ENCODE assay signal across 8 cellular contexts in genomic region chr2:196592912-196593881, GRCh38. TPM values are rescaled to one million over a fixed set of nuclear protein-coding genes. Genes with fewer than 3 reads are reported as not detected.
A peak's percentile ranks its signal among the peaks of the same experiment; 100 is the strongest.
DNase-seq lines count a peak whose midpoint lies in the region; ATAC-seq, FAIRE-seq and TF ChIP-seq lines count a peak whose summit lies in the region.

HECW2 (minus strand) TSS chr2:196593554.

- CTCF ChIA-PET in HepG2 (lab: Yijun Ruan, JAX; ENCODE audit: low intra/inter-chr PET ratio, low total read pairs) = no interaction called here

- ATAC-seq in GM19397 (IDR thresholded peaks at IDR 0.05; ENCODE audit: unreplicated experiment) (peak; percentile 65), HG03565 (IDR thresholded peaks at IDR 0.05; ENCODE audit: unreplicated experiment) (peak; percentile 69), HepG2 (peak; percentile 88)
- ATAC-seq in stimulated activated naive CD8-positive, alpha-beta T cell treated with anti-CD3 and anti-CD28 coated beads, Interleukin-15, Interleukin-2, amounts not matched to agents 100 U/mL and 50 U/mL, for 24 hours = peak; percentile 70

- TF ChIP-seq POLR2A in HepG2 (IDR thresholded peaks at IDR 0.05; ENCODE audit: insufficient read depth in 1 of 2, low read depth in 2 of 2, low read length in 2 of 2) = no peak

- H3K4me2 ChIP-seq in HepG2 (ENCODE audit: low read depth, low read length) = peak within 1 kb of the TSS; percentile 88

- TF ChIP-seq RAD21 in HepG2 (CRISPR knock-in tag; IDR thresholded peaks at IDR 0.05) = no peak; the same call in 1 of the 2 replicates

- H3K27me3 ChIP-seq in HepG2 (ENCODE audit: control insufficient read depth in 1 of 2, insufficient read depth in 2 of 2, low read length in 2 of 2) = peaks cover 6 to 54% of the 10 kb centered on the region in 2 experiments; a peak in 4 of 5 replicates

- H3K9me3 ChIP-seq in SK-N-MC (ENCODE audit: low read depth, low read length) (no peaks in the 10 kb centered on the region), HepG2 (ENCODE audit: low read length) (no peaks in the 10 kb centered on the region)

- no peaks in the 10 kb centered on the region for H4K20me1 ChIP-seq in HepG2 (ENCODE audit: insufficient read depth, low read length)

- H3K79me2 ChIP-seq in HepG2 (ENCODE audit: insufficient read depth, low read length) = no peaks in the 10 kb centered on the region

- intact Hi-C loops in HepG2 (cut with micrococcal nuclease; ENCODE audit: unreplicated experiment) = loop anchor here (2.0 kb wide), 1 partner anchor 46 kb away; the partner anchor contains the start of gene CCDC150

- POLR2A ChIA-PET in HepG2 (lab: Yijun Ruan, JAX) = no interaction called here

- FAIRE-seq in D721Med (lab: Jason Lieb, UNC) (no peak), HepG2 (lab: Jason Lieb, UNC) (no peak)

- TF ChIP-seq CTCF in D721Med (IDR thresholded peaks at IDR 0.05; ENCODE audit: insufficient read depth, missing control alignments) (peak; percentile 7), HepG2 (CRISPR knock-in tag; IDR thresholded peaks at IDR 0.05) (no peak)

- in situ Hi-C loops in HepG2 (cut with HindIII; ENCODE audit: extremely low pct_ligation_motif_present, low pct_unique_long_range_greater_than_20kb) = no loop called here

- TF ChIP-seq EP300 in HepG2 (IDR thresholded peaks at IDR 0.05; ENCODE audit: low read depth in 2 of 2, low read length in 2 of 2) = no peak
- no peak for TF ChIP-seq EP300 in HepG2 (CRISPR knock-in tag; IDR thresholded peaks at IDR 0.05; ENCODE audit: borderline replicate concordance)

- peaks cover 11% of the 10 kb centered on the region for H3K4me1 ChIP-seq in HepG2 (ENCODE audit: insufficient read depth, low read length)

- WGBS in HepG2 (ENCODE audit: low lambda C conversion rate) = 11% methylated on average over 39 of the region's 125 CpGs

- H3K4me3 ChIP-seq in SK-N-MC (peak within 1 kb of the TSS; percentile 84), HepG2 (replicated peaks in 1 of 3; ENCODE audit: insufficient read depth in 1 of 3, low read depth in 2 of 3, low read length in 3 of 3) (peak within 1 kb of the TSS; percentile 56 to 78 (median 60))

- H3K9ac ChIP-seq in SK-N-MC (ENCODE audit: insufficient read length) = peak within 1 kb of the TSS; percentile 79
- H3K9ac ChIP-seq in HepG2 (ENCODE audit: insufficient read depth, low read depth, low read length) = peak within 1 kb of the TSS; percentile 32

- no TSS peak for BruUV-seq in HepG2 (replicated peaks; lab: Mats Ljungman, UMichigan)

- DNase-seq in D721Med (ENCODE audit: insufficient read length, low spot score) (no peak), SK-N-MC (ENCODE audit: low read depth, low spot score) (no peak), dermis microvascular lymphatic vessel endothelial cell (ENCODE audit: low read depth in 2 of 2) (peak in 1 of 2 donors; percentile 73), HepG2 (ENCODE audit: low spot score) (no peak), OCI-M1 (lab: John Stamatoyannopoulos, UW) (no peak)
- DNase-seq in stimulated activated naive CD8-positive, alpha-beta T cell treated with anti-CD3 and anti-CD28 coated beads, Interleukin-15, Interleukin-2, amounts not matched to agents 100 U/mL and 50 U/mL, for 24 hours = peak; percentile 35

- H2AFZ ChIP-seq in HepG2 (ENCODE audit: low read length) = no peak within 1 kb of the TSS

- H3K27ac ChIP-seq in SK-N-MC (no peak within 1 kb of the TSS), HepG2 (ENCODE audit: extremely low read length, insufficient read depth, low read length) (no peak within 1 kb of the TSS)

- H3K36me3 ChIP-seq in SK-N-MC (ENCODE audit: insufficient read depth, low read length) = no peaks in the 10 kb centered on the region
- H3K36me3 ChIP-seq in HepG2 (replicated peaks in 1 of 2; ENCODE audit: control insufficient read depth in 1 of 2, insufficient read depth in 2 of 2, low read length in 2 of 2) = no peaks in the 10 kb centered on the region

TF ChIP-seq in HepG2, 621 proteins besides CTCF, POLR2A, EP300 and RAD21 (continues in another document):
- TF ChIP-seq STAG1 (CRISPR knock-in tag; IDR thresholded peaks at IDR 0.05) (no peak), NR2C2 (CRISPR knock-in tag; IDR thresholded peaks at IDR 0.05; ENCODE audit: borderline replicate concordance) (0 out of 2 replicates have a peak, but pooled peaks have one; percentile 22), ZNF274 (CRISPR knock-in tag; IDR thresholded peaks at IDR 0.05) (0 out of 2 replicates have a peak, but pooled peaks have one; percentile 17), CREB3 (CRISPR knock-in tag; IDR thresholded peaks at IDR 0.05) (no peak), MLLT10 (CRISPR knock-in tag; IDR thresholded peaks at IDR 0.05) (no peak), YEATS2 (CRISPR knock-in tag; IDR thresholded peaks at IDR 0.05; ENCODE audit: borderline replicate concordance) (no peak)
- TF ChIP-seq, protein P1, sequence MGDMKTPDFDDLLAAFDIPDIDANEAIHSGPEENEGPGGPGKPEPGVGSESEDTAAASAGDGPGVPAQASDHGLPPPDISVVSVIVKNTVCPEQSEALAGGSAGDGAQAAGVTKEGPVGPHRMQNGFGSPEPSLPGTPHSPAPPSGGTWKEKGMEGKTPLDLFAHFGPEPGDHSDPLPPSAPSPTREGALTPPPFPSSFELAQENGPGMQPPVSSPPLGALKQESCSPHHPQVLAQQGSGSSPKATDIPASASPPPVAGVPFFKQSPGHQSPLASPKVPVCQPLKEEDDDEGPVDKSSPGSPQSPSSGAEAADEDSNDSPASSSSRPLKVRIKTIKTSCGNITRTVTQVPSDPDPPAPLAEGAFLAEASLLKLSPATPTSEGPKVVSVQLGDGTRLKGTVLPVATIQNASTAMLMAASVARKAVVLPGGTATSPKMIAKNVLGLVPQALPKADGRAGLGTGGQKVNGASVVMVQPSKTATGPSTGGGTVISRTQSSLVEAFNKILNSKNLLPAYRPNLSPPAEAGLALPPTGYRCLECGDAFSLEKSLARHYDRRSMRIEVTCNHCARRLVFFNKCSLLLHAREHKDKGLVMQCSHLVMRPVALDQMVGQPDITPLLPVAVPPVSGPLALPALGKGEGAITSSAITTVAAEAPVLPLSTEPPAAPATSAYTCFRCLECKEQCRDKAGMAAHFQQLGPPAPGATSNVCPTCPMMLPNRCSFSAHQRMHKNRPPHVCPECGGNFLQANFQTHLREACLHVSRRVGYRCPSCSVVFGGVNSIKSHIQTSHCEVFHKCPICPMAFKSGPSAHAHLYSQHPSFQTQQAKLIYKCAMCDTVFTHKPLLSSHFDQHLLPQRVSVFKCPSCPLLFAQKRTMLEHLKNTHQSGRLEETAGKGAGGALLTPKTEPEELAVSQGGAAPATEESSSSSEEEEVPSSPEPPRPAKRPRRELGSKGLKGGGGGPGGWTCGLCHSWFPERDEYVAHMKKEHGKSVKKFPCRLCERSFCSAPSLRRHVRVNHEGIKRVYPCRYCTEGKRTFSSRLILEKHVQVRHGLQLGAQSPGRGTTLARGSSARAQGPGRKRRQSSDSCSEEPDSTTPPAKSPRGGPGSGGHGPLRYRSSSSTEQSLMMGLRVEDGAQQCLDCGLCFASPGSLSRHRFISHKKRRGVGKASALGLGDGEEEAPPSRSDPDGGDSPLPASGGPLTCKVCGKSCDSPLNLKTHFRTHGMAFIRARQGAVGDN (CRISPR knock-in tag; IDR thresholded peaks at IDR 0.05) = peak; percentile 62

RNA-seq across cellular contexts. Expression of gene HECW2, which starts in this region (rescaled TPM):
- total RNA-seq in dermis microvascular lymphatic vessel endothelial cell = 40.3 and 55.6 TPM in 2 replicates
- total RNA-seq in HepG2 (2016; rRNA removed; fragmentation: Illumina TruSeq; extraction: Trizol) = 0.06 and 0.15 TPM in 2 replicates
- not detected in 2 replicates for total RNA-seq in HepG2 (2016; cell fraction: cytosol; rRNA removed; fragmentation: Illumina TruSeq; extraction: Trizol; ENCODE audit: low read depth)
- 0.06 and 0.09 TPM in 2 replicates for total RNA-seq in HepG2 (2016; cell fraction: insoluble cytoplasmic fraction; rRNA removed; fragmentation: Illumina TruSeq; extraction: Trizol)
- total RNA-seq in HepG2 (2016; cell fraction: membrane; rRNA removed; fragmentation: Illumina TruSeq; extraction: Trizol) = not detected in 2 replicates
- 0.19 and 0.37 TPM in 2 replicates for total RNA-seq in HepG2 (2016; cell fraction: nucleus; rRNA removed; fragmentation: Illumina TruSeq; extraction: Trizol)
- polyA plus RNA-seq in HepG2 (2011; rRNA removed) = not detected in 2 replicates
- polyA plus RNA-seq in HepG2 (2011; cell fraction: cytosol; rRNA removed) = 0.06 and 0.08 TPM in 2 replicates
- 0.05 TPM in 1 of 2 replicates, not detected in the other for polyA plus RNA-seq in HepG2 (2011; cell fraction: nucleus; rRNA removed)
- not detected in 2 replicates for polyA plus RNA-seq in HepG2 (2012)
- not detected in 2 replicates for polyA plus RNA-seq in HepG2 (2016; cell fraction: cytosol; fragmentation: Illumina TruSeq; extraction: Trizol; ENCODE audit: low read depth)
- not detected in 2 replicates for polyA plus RNA-seq in HepG2 (2016; cell fraction: insoluble cytoplasmic fraction; fragmentation: Illumina TruSeq; extraction: Trizol; ENCODE audit: low read depth)
- not detected in 2 replicates for polyA plus RNA-seq in HepG2 (2016; cell fraction: membrane; fragmentation: Illumina TruSeq; extraction: Trizol; ENCODE audit: low read depth)
- 0.21 TPM in 1 of 2 replicates, not detected in the other for polyA plus RNA-seq in HepG2 (2016; cell fraction: nucleus; fragmentation: Illumina TruSeq; extraction: Trizol; ENCODE audit: insufficient read depth, low read depth)
- 0.06 and 10.3 TPM in 2 replicates for polyA minus RNA-seq in HepG2 (2011; rRNA and poly(A)+ RNA removed; ENCODE audit: low replicate concordance)
- not detected in 2 replicates for polyA minus RNA-seq in HepG2 (2011; cell fraction: cytosol; rRNA and poly(A)+ RNA removed)
- 0.39 TPM in 1 of 2 replicates, not detected in the other for polyA minus RNA-seq in HepG2 (2011; cell fraction: nucleus; rRNA and poly(A)+ RNA removed)

Comparison
In these comparisons a context has a peak if more than half of its experiments do, and no peak if none do; other contexts are left out.
1. RNA of gene HECW2 (total RNA-seq): 40.3 to 55.6 TPM in dermis microvascular lymphatic vessel endothelial cell; 0.06 to 0.37 TPM in HepG2; every median in the first group is over 10 times any median in the second.
2. Peak in every context shown above with its lines, with median percentiles within 50 percentile points of each other: ATAC-seq.